Comparison of ENCODE assay signal across 1 cellular context in genomic region chr16:66899310-66899944, GRCh38.
TF ChIP-seq lines count a peak whose summit lies in the region.

No MANE protein-coding gene starts in this region.

TF ChIP-seq in K562, 482 proteins besides CTCF, POLR2A, EP300 and RAD21 (continued from another document and continues in another):
- peak; percentile 62; the same call in 1 of the 2 replicates for TF ChIP-seq ZKSCAN8 (CRISPR knock-in tag; IDR thresholded peaks at IDR 0.05)
- TF ChIP-seq ZFX (CRISPR knock-in tag; IDR thresholded peaks at IDR 0.05), result peak; percentile 79
- no peak for TF ChIP-seq NFATC3 (IDR thresholded peaks at IDR 0.05)
- TF ChIP-seq SNRNP70 (optimal IDR thresholded peaks at IDR 0.05; ENCODE audit: low read depth, low read length), result no peak
- TF ChIP-seq NEUROD1 (IDR thresholded peaks at IDR 0.05; ENCODE audit: borderline replicate concordance, low read depth, low read length, partially characterized antibody), result no peak
- TF ChIP-seq SRSF9 (IDR thresholded peaks at IDR 0.05; ENCODE audit: borderline replicate concordance, low read depth, low read length), result no peak
- TF ChIP-seq NR2F6 (CRISPR knock-in tag; IDR thresholded peaks at IDR 0.05), result no peak
- no peak for TF ChIP-seq SAFB2 (IDR thresholded peaks at IDR 0.05; ENCODE audit: borderline replicate concordance, low read depth, low read length, severe bottlenecking)
- no peak for TF ChIP-seq CC2D1A (IDR thresholded peaks at IDR 0.05)
- no peak for TF ChIP-seq ZNF436 (CRISPR knock-in tag; IDR thresholded peaks at IDR 0.05)
- TF ChIP-seq TCF7L2 (IDR thresholded peaks at IDR 0.05; ENCODE audit: low read depth, low read length), result no peak
- no peak for TF ChIP-seq CBFA2T3 (IDR thresholded peaks at IDR 0.05)
- no peak for TF ChIP-seq KLF16 (IDR thresholded peaks at IDR 0.05)
- TF ChIP-seq HNRNPUL1 (IDR thresholded peaks at IDR 0.05; ENCODE audit: low read length), result no peak
- no peak for TF ChIP-seq STAT5A (IDR thresholded peaks at IDR 0.05; ENCODE audit: borderline replicate concordance, low read length)
- TF ChIP-seq CBX8 (IDR thresholded peaks at IDR 0.05; ENCODE audit: borderline replicate concordance, extremely low read depth, low read depth, low read length, poor library complexity, severe bottlenecking), result no peak
- TF ChIP-seq ZFP30 (CRISPR knock-in tag; IDR thresholded peaks at IDR 0.05; ENCODE audit: borderline replicate concordance), result no peak
- TF ChIP-seq KHSRP (IDR thresholded peaks at IDR 0.05), result no peak
- TF ChIP-seq HNRNPK (IDR thresholded peaks at IDR 0.05; ENCODE audit: low read depth, low read length, poor library complexity, severe bottlenecking), result no peak
- peak; percentile 83 for TF ChIP-seq HDAC8 (tag; IDR thresholded peaks at IDR 0.05)
- TF ChIP-seq ZMIZ1 (IDR thresholded peaks at IDR 0.05; ENCODE audit: low read depth in 2 of 2, low read length in 2 of 2), result no peak
- peak; percentile 23; the same call in 1 of the 2 replicates for TF ChIP-seq ZBTB40 (IDR thresholded peaks at IDR 0.05)
- no peak for TF ChIP-seq ZBTB40 (CRISPR knock-in tag; IDR thresholded peaks at IDR 0.05)
- no peak for TF ChIP-seq SP1 (CRISPR knock-in tag; IDR thresholded peaks at IDR 0.05)
- no peak for TF ChIP-seq NR2C2 (CRISPR knock-in tag; IDR thresholded peaks at IDR 0.05)
- TF ChIP-seq NR2C2 (tag; IDR thresholded peaks at IDR 0.05), result no peak
- TF ChIP-seq HMG20A (CRISPR knock-in tag; conservative IDR thresholded peaks at IDR 0.05), result no peak
- TF ChIP-seq RERE (CRISPR knock-in tag; IDR thresholded peaks at IDR 0.05; ENCODE audit: borderline replicate concordance), result no peak; the same call in 1 of the 2 replicates
- TF ChIP-seq ZNF274 (IDR thresholded peaks at IDR 0.05; ENCODE audit: borderline replicate concordance, low read depth, low read length), result no peak
- 0 out of 2 replicates have a peak, but pooled peaks have one; percentile 47 for TF ChIP-seq FOXP4 (CRISPR knock-in tag; IDR thresholded peaks at IDR 0.05; ENCODE audit: borderline replicate concordance)
- no peak for TF ChIP-seq POLR2AphosphoS2 (IDR thresholded peaks at IDR 0.05; ENCODE audit: low read length)
- 0 out of 2 replicates have a peak, but pooled peaks have one; percentile 41 for TF ChIP-seq DNMT1 (IDR thresholded peaks at IDR 0.05)
- no peak for TF ChIP-seq LCOR (CRISPR knock-in tag; IDR thresholded peaks at IDR 0.05)
- no peak for TF ChIP-seq ELK3 (CRISPR knock-in tag; IDR thresholded peaks at IDR 0.05)
- no peak for TF ChIP-seq ZNF408 (CRISPR knock-in tag; IDR thresholded peaks at IDR 0.05; ENCODE audit: low read depth)
- TF ChIP-seq MYNN (IDR thresholded peaks at IDR 0.05), result no peak
- no peak for TF ChIP-seq MYNN (CRISPR knock-in tag; IDR thresholded peaks at IDR 0.05)
